Comparison of ENCODE assay signal across 14 cellular contexts in the genomic region with DNA sequence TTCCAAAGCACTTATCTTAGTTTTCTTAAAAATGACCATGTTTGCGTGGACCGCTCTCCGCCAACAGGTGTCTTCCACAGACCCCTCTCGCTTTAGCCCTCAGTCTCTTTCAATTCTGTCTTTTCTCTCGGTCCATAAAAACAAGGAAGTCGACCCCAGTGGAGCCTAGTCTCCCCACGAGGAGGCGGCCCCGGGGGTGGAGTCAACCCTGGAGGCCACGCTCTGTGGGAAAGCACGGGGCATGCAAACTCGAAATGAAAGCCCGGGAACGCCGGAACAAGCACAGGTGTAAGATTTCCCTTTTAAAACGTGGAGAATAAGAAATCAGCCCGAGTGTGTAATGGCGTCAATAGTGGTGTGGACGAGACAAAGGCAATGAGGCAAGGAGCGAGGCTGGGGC.
"Had no signal": no experiment of that assay in that cellular context is flagged by ENCODE, and none has a peak within 500 bp of the region (broad histone marks: within the 10 kb centered on the region; RNA-seq: fewer than 3 reads in every experiment).

No MANE protein-coding gene starts in this region.

- H3K9me3 ChIP-seq: body of pancreas, gastroesophageal sphincter, heart left ventricle, prostate gland, right atrium auricular region, tibial nerve, vagina had no signal

- H3K27me3 ChIP-seq: body of pancreas, gastroesophageal sphincter, heart left ventricle, right atrium auricular region, tibial nerve, vagina had no signal

- DNase-seq: activated CD4-positive, alpha-beta memory T cell treated with anti-CD3 and anti-CD28 coated beads for 36 hours; activated T-cell treated with anti-CD3 and anti-CD28 coated beads for 4 hours; amniotic stem cell; body of pancreas; central memory CD4-positive, alpha-beta T cell; dorsolateral prefrontal cortex; heart left ventricle; stimulated activated CD4-positive, alpha-beta T cell treated with anti-CD3 and anti-CD28 coated beads, Interleukin-2, amount 100 ng/mL, for 48 hours; WERI-Rb-1 had no signal

- H3K4me3 ChIP-seq: body of pancreas, dorsolateral prefrontal cortex, gastroesophageal sphincter, heart left ventricle, prostate gland, right atrium auricular region, tibial nerve, vagina had no signal

- H3K27ac ChIP-seq: body of pancreas, dorsolateral prefrontal cortex, gastroesophageal sphincter, heart left ventricle, prostate gland, right atrium auricular region, tibial nerve, vagina, WERI-Rb-1 had no signal

- H3K4me1 ChIP-seq: body of pancreas, gastroesophageal sphincter, heart left ventricle, prostate gland, right atrium auricular region, tibial nerve, vagina had no signal

- H3K36me3 ChIP-seq: gastroesophageal sphincter, heart left ventricle, prostate gland, right atrium auricular region, tibial nerve, vagina, WERI-Rb-1 had no signal

- ATAC-seq: body of pancreas, gastroesophageal sphincter, heart left ventricle had no signal
